9 cellular contexts compared by ENCODE assay signal in the genomic region with DNA sequence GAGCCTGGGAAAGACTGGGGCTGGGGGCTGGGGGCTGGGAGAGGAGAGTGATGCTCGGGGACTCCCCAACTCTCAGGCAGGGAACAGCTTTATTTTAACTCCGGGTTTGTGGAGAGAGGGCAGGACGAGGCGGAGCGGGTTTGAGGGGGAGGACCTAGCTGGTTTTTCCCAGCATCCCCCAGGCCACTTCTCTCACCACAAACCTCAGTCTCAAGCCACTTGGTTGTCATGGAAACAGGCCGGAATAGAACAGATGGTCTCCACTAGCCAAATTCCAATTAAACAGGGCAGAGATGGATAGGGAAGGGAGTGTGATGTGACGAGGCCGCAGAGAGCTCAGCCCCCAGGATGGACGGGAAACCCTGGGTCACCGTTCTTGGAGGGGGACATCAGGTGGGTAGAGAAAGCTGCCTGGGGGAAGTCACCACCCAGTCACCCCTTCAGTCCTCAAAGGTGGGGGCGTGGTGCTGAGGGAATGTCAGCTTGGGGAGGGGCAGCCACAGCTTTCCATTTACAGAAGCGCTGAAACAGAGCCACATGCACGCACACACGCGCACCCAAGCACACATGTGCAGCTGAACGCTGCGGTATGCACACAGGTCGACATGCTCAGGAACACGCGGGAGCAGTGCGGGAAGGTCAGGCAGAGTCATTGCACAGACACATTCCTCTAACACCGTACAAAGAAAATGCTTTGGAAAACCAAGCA. TPM values are rescaled to one million over a fixed set of nuclear protein-coding genes. Genes with fewer than 3 reads are reported as not detected.
DNase-seq lines count a peak whose midpoint lies in the region; ATAC-seq and TF ChIP-seq lines count a peak whose summit lies in the region.
"Had no signal": no experiment of that assay in that cellular context is flagged by ENCODE, and none has a peak within 500 bp of the region (broad histone marks: within the 10 kb centered on the region; RNA-seq: fewer than 3 reads in every experiment).

No MANE protein-coding gene starts in this region.

- H3K4me3 ChIP-seq in neural cell (ENCODE audit: low read length), result peak overlapping the region; percentile 55
- no peak overlapping the region for H3K4me3 ChIP-seq in psoas muscle

- H3K4me2 ChIP-seq in neural cell (ENCODE audit: low read length), result peak overlapping the region; percentile 58

- H3K9ac ChIP-seq in neural cell (ENCODE audit: low read length), result peak overlapping the region; percentile 61

- H3F3A ChIP-seq in neural cell (ENCODE audit: insufficient read depth, low read length, poor library complexity, severe bottlenecking), result no peaks in the 10 kb centered on the region

- intact Hi-C loops in psoas muscle (cut with DNase I), result no loop called here

- H3K9me3 ChIP-seq in neural cell (ENCODE audit: low read length) (no peaks in the 10 kb centered on the region), psoas muscle (no peaks in the 10 kb centered on the region)

- TF ChIP-seq CTCF in neural cell (IDR thresholded peaks at IDR 0.05; ENCODE audit: poor library complexity, severe bottlenecking) (no peak), psoas muscle (IDR thresholded peaks at IDR 0.05) (no peak)

- H3K9me2 ChIP-seq in neural cell (ENCODE audit: insufficient read depth, low read length), result no peaks in the 10 kb centered on the region

- no peak for TF ChIP-seq RAD21 in neural cell (conservative IDR thresholded peaks at IDR 0.05)

- peak; percentile 32 for DNase-seq in ELR (ENCODE audit: low read depth)
- DNase-seq in NCI-H1417 treated with DMSO at 0.1 percent for 48 hours (lab: John Stamatoyannopoulos, UW), result peak; percentile 47
- DNase-seq in cerebellar nuclear complex (lab: John Stamatoyannopoulos, UW), result peak; percentile 74 to 94
- DNase-seq in GM19238 (ENCODE audit: insufficient read length, low spot score), result no peak
- DNase-seq in psoas muscle, result no peak
- DNase-seq: foreskin keratinocyte had no signal

- H3K27me3 ChIP-seq in neural cell (ENCODE audit: insufficient read depth, low read depth, low read length) (no peaks in the 10 kb centered on the region), psoas muscle (ENCODE audit: insufficient read depth in 3 of 3, low read length in 2 of 3) (peaks cover 0 to 4% (median 2%) of the 10 kb centered on the region in 3 donors)
- H3K27me3 ChIP-seq: foreskin keratinocyte had no signal

- no peaks in the 10 kb centered on the region for H4K20me1 ChIP-seq in neural cell (ENCODE audit: insufficient read depth)

- H2AFZ ChIP-seq in neural cell (ENCODE audit: low read depth, low read length), result no peak overlapping the region

- H3K27ac ChIP-seq in neural cell (ENCODE audit: low read length), result peak overlapping the region; percentile 70
- H3K27ac ChIP-seq in psoas muscle, result no peak overlapping the region
- H3K27ac ChIP-seq: foreskin keratinocyte had no signal

- WGBS in psoas muscle, 3 donors, result 46 to 57% (median 47%) methylated on average over 22 of the region's 22 CpGs

- H3K79me2 ChIP-seq in neural cell (replicated peaks; ENCODE audit: insufficient read depth, low read length), result peaks cover 22% of the 10 kb centered on the region

- ATAC-seq in GM21390 (IDR thresholded peaks at IDR 0.05; ENCODE audit: unreplicated experiment) (no peak), psoas muscle (no peak), HG03175 (IDR thresholded peaks at IDR 0.05; ENCODE audit: unreplicated experiment) (no peak)
- ATAC-seq: foreskin keratinocyte had no signal

- no peak for TF ChIP-seq EP300 in neural cell (conservative IDR thresholded peaks at IDR 0.05; ENCODE audit: poor library complexity, severe bottlenecking)

- no peaks in the 10 kb centered on the region for H3K4me1 ChIP-seq in psoas muscle

- H3K36me3 ChIP-seq in neural cell (ENCODE audit: insufficient read depth, low read length) (no peaks in the 10 kb centered on the region), psoas muscle (ENCODE audit: insufficient read depth in 1 of 2, low read depth in 1 of 2) (no peaks in the 10 kb centered on the region)

TF ChIP-seq in neural cell, 6 proteins besides CTCF, POLR2A, EP300 and RAD21:
- TF ChIP-seq POLR2AphosphoS5 (IDR thresholded peaks at IDR 0.05) (peak; percentile 71), EZH2 (IDR thresholded peaks at IDR 0.05; ENCODE audit: borderline replicate concordance, insufficient read depth, low read length, poor library complexity, severe bottlenecking) (no peak), MXI1 (conservative IDR thresholded peaks at IDR 0.05; ENCODE audit: poor library complexity, severe bottlenecking) (peak; percentile 82), TAF1 (IDR thresholded peaks at IDR 0.05; ENCODE audit: low read depth) (peak; percentile 48), SMC3 (conservative IDR thresholded peaks at IDR 0.05; ENCODE audit: poor library complexity) (peak; percentile 31)
- TF ChIP-seq, protein P1, sequence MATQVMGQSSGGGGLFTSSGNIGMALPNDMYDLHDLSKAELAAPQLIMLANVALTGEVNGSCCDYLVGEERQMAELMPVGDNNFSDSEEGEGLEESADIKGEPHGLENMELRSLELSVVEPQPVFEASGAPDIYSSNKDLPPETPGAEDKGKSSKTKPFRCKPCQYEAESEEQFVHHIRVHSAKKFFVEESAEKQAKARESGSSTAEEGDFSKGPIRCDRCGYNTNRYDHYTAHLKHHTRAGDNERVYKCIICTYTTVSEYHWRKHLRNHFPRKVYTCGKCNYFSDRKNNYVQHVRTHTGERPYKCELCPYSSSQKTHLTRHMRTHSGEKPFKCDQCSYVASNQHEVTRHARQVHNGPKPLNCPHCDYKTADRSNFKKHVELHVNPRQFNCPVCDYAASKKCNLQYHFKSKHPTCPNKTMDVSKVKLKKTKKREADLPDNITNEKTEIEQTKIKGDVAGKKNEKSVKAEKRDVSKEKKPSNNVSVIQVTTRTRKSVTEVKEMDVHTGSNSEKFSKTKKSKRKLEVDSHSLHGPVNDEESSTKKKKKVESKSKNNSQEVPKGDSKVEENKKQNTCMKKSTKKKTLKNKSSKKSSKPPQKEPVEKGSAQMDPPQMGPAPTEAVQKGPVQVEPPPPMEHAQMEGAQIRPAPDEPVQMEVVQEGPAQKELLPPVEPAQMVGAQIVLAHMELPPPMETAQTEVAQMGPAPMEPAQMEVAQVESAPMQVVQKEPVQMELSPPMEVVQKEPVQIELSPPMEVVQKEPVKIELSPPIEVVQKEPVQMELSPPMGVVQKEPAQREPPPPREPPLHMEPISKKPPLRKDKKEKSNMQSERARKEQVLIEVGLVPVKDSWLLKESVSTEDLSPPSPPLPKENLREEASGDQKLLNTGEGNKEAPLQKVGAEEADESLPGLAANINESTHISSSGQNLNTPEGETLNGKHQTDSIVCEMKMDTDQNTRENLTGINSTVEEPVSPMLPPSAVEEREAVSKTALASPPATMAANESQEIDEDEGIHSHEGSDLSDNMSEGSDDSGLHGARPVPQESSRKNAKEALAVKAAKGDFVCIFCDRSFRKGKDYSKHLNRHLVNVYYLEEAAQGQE (IDR thresholded peaks at IDR 0.05; ENCODE audit: borderline replicate concordance), result peak; percentile 14
TF ChIP-seq in neural cell: peak in this region for 5.

RNA-seq across cellular contexts. Expression of gene NECTIN1, which starts 19.2 kb away (rescaled TPM):
- 5.6 and 8.1 TPM in 2 replicates for polyA plus RNA-seq in neural cell
- 28.2 and 29.8 TPM in 2 replicates for polyA minus RNA-seq in neural cell
- total RNA-seq in psoas muscle, result 1 to 10 TPM; 1.6 to 2.2 (median 1.8) TPM
- polyA plus RNA-seq in psoas muscle, result 1 to 10 TPM in 1 of 3 donors, under 1 TPM in 2; 0.42 to 3.5 (median 0.91) TPM

Comparison
In these comparisons a context has a peak if more than half of its experiments do, and no peak if none do; other contexts are left out.
1. DNase-seq: peak in ELR (single experiment), NCI-H1417 treated with DMSO at 0.1 percent for 48 hours (single experiment) and cerebellar nuclear complex (2 of 2); none in GM19238 (single experiment) and psoas muscle (0 of 2).